Comparison of ENCODE assay signal across 26 cellular contexts in the genomic region with DNA sequence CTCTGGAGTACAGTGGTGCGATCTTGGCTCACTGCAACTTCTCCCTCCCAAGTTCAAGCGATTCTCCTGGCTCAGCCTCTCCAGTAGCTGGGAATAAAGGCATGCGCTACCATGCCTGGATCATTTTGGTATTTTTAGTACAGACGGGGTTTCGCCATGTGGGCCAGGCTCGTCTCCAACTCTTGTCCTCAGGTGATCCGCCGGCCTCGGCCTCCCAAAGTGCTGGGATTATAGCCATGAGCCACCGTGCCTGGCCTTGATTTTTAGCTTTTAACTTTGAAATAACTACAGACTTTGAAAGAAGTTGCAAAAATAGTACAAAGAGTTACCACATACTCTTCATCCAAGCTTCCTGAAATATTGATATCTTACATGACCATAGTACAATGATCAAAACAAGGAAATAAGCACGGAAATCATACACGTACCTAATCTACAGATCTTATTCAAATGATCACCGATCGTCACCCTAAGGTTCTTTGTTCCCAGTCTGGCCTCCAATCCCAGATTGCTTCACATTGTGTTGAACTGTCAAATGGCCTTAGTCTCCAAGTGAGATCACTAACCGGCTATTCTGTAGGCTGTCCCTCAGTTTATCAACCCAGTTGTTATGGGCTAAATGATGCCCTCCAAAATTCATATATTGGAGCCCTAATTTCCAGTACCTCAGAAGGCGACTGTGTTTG. TPM values are rescaled to one million over a fixed set of nuclear protein-coding genes. Genes with fewer than 3 reads are reported as not detected.
DNase-seq lines count a peak whose midpoint lies in the region; ATAC-seq and TF ChIP-seq lines count a peak whose summit lies in the region.
"Had no signal": no experiment of that assay in that cellular context is flagged by ENCODE, and none has a peak within 500 bp of the region (broad histone marks: within the 10 kb centered on the region; RNA-seq: fewer than 3 reads in every experiment).

No MANE protein-coding gene starts in this region.

- no peaks in the 10 kb centered on the region for H3K9me3 ChIP-seq in vagina
- H3K9me3 ChIP-seq: esophagus squamous epithelium, lower lobe of right lung, Peyer's patch had no signal

- no peaks in the 10 kb centered on the region for H3K36me3 ChIP-seq in vagina
- H3K36me3 ChIP-seq: esophagus squamous epithelium, lower lobe of right lung, Peyer's patch had no signal

- H3K4me1 Mint-ChIP-seq in type B pancreatic cell (ENCODE audit: unreplicated experiment), result peaks cover 7% of the 10 kb centered on the region
- H3K4me1 Mint-ChIP-seq: activated B cell treated with CpG ODN at 0.5 μM for 24 hours had no signal

- TF ChIP-seq CTCF in type B pancreatic cell (conservative IDR thresholded peaks at IDR 0.05) (no peak), vagina (IDR thresholded peaks at IDR 0.05) (no peak)

- intact Hi-C loops in left cardiac atrium (cut with DNase I), result no loop called here
- intact Hi-C loops in vagina (cut with DNase I), result no loop called here

- H3K36me3 Mint-ChIP-seq in type B pancreatic cell, result no peaks in the 10 kb centered on the region
- H3K36me3 Mint-ChIP-seq: activated CD4-positive, alpha-beta memory T cell treated with anti-CD3 and anti-CD28 coated beads for 36 hours; CD8-positive, alpha-beta memory T cell had no signal

- H3K27me3 Mint-ChIP-seq in type B pancreatic cell, result no peaks in the 10 kb centered on the region
- H3K27me3 Mint-ChIP-seq: activated B cell treated with CpG ODN at 0.5 μM for 24 hours; activated CD4-positive, alpha-beta memory T cell treated with anti-CD3 and anti-CD28 coated beads for 36 hours; stimulated activated naive CD8-positive, alpha-beta T cell treated with anti-CD3 and anti-CD28 coated beads, Interleukin-15, Interleukin-2, amounts not matched to agents 100 ng/mL and 50 ng/mL, for 24 hours had no signal

- peak; percentile 86 for DNase-seq in cerebellar cortex (ENCODE audit: low spot score)
- DNase-seq in left cardiac atrium, result peak; percentile 65
- DNase-seq in myocyte (ENCODE audit: low read depth), result peak; percentile 13
- peak; percentile 60 for DNase-seq in type B pancreatic cell (ENCODE audit: extremely low spot score, unreplicated experiment)
- DNase-seq in NCI-H2196 treated with DMSO at 0.1 percent for 48 hours (lab: John Stamatoyannopoulos, UW; ENCODE audit: unreplicated experiment), result no peak
- DNase-seq in vagina (ENCODE audit: extremely low spot score in 2 of 2), result no peak
- DNase-seq in AML-193 (lab: John Stamatoyannopoulos, UW), result no peak
- DNase-seq: activated B cell treated with CpG ODN at 0.5 μM for 24 hours; activated CD4-positive, alpha-beta memory T cell treated with anti-CD3 and anti-CD28 coated beads for 36 hours; activated T-cell treated with anti-CD3 and anti-CD28 coated beads for 4 hours; CD8-positive, alpha-beta memory T cell; central memory CD4-positive, alpha-beta T cell; DMS53; esophagus squamous epithelium; HCEC 1CT; lower lobe of right lung; NCI-H1092; NCI-H2029 treated with DMSO at 0.1 percent for 48 hours; NCI-H446; stimulated activated CD4-positive, alpha-beta T cell treated with anti-CD3 and anti-CD28 coated beads, Interleukin-2, amount 100 ng/mL, for 48 hours; trophoblast cell had no signal

- no peak overlapping the region for H3K4me3 Mint-ChIP-seq in type B pancreatic cell
- H3K4me3 Mint-ChIP-seq: activated B cell treated with CpG ODN at 0.5 μM for 24 hours; activated CD4-positive, alpha-beta memory T cell treated with anti-CD3 and anti-CD28 coated beads for 36 hours; CD8-positive, alpha-beta memory T cell; stimulated activated naive CD8-positive, alpha-beta T cell treated with anti-CD3 and anti-CD28 coated beads, Interleukin-15, Interleukin-2, amounts not matched to agents 100 ng/mL and 50 ng/mL, for 24 hours; T-helper 2 cell treated with Interferon-gamma antibody and Interleukin-4, amounts not matched to agents 5 μg/mL and 100 μg/mL, for 36 hours had no signal

- no peak overlapping the region for H3K4me3 ChIP-seq in vagina
- H3K4me3 ChIP-seq: esophagus squamous epithelium, lower lobe of right lung, Peyer's patch, SK-N-MC, skin epidermis had no signal

- no peak for TF ChIP-seq POLR2A in vagina (IDR thresholded peaks at IDR 0.05)

- no peaks in the 10 kb centered on the region for H3K27me3 ChIP-seq in vagina
- H3K27me3 ChIP-seq: esophagus squamous epithelium, Peyer's patch had no signal

- H3K9me3 Mint-ChIP-seq in type B pancreatic cell, result no peaks in the 10 kb centered on the region
- H3K9me3 Mint-ChIP-seq: activated B cell treated with CpG ODN at 0.5 μM for 24 hours; activated CD4-positive, alpha-beta memory T cell treated with anti-CD3 and anti-CD28 coated beads for 36 hours; CD8-positive, alpha-beta memory T cell; stimulated activated naive CD8-positive, alpha-beta T cell treated with anti-CD3 and anti-CD28 coated beads, Interleukin-15, Interleukin-2, amounts not matched to agents 100 ng/mL and 50 ng/mL, for 24 hours; T-helper 2 cell treated with Interferon-gamma antibody and Interleukin-4, amounts not matched to agents 5 μg/mL and 100 μg/mL, for 36 hours had no signal

- H3K27ac ChIP-seq in vagina, result no peak overlapping the region
- H3K27ac ChIP-seq: esophagus squamous epithelium, lower lobe of right lung, Peyer's patch, SK-N-MC had no signal

- no peaks in the 10 kb centered on the region for H3K4me1 ChIP-seq in vagina
- H3K4me1 ChIP-seq: esophagus squamous epithelium, lower lobe of right lung had no signal

- ATAC-seq in left cardiac atrium, result peak; percentile 88 to 93
- ATAC-seq: lower lobe of right lung had no signal

- no peak overlapping the region for H3K27ac Mint-ChIP-seq in type B pancreatic cell
- H3K27ac Mint-ChIP-seq: activated B cell treated with CpG ODN at 0.5 μM for 24 hours; activated CD4-positive, alpha-beta memory T cell treated with anti-CD3 and anti-CD28 coated beads for 36 hours; stimulated activated naive CD8-positive, alpha-beta T cell treated with anti-CD3 and anti-CD28 coated beads, Interleukin-15, Interleukin-2, amounts not matched to agents 100 ng/mL and 50 ng/mL, for 24 hours; T-helper 2 cell treated with Interferon-gamma antibody and Interleukin-4, amounts not matched to agents 5 μg/mL and 100 μg/mL, for 36 hours had no signal

RNA-seq across cellular contexts. Expression of a gene that starts 18.4 kb away (rescaled TPM):
- total RNA-seq in left cardiac atrium (10 to 100 TPM; 52.2 to 56.3 TPM), myocyte (73.0 and 74.4 TPM in 2 replicates), type B pancreatic cell (ENCODE audit: low replicate concordance) (84.4 and 199 TPM in 2 replicates), vagina (98.0 TPM)
- 167 TPM for polyA plus RNA-seq in myocyte (2012)

RNA-seq across cellular contexts. Expression of a gene that starts 19.1 kb away (rescaled TPM):
- total RNA-seq in left cardiac atrium, result 100 to 1,000 TPM in 1 of 2 donors, 10 to 100 TPM in 1; 73.8 to 103 TPM
- total RNA-seq in myocyte, result 60.4 and 81.1 TPM in 2 replicates
- 64.3 TPM for polyA plus RNA-seq in myocyte (2012)
- total RNA-seq in type B pancreatic cell (ENCODE audit: low replicate concordance), result 130 and 198 TPM in 2 replicates
- 59.2 TPM for total RNA-seq in vagina

Comparison
In these comparisons a context has a peak if more than half of its experiments do, and no peak if none do; other contexts are left out.
1. DNase-seq: peak in cerebellar cortex (single experiment), left cardiac atrium (single experiment), myocyte (single experiment) and type B pancreatic cell (single experiment); none in NCI-H2196 treated with DMSO at 0.1 percent for 48 hours (single experiment), vagina (0 of 2) and AML-193 (0 of 2).